ENCODE assay signal across 8 cellular contexts in genomic region chr19:37467608-37468090, GRCh38. TPM values are rescaled to one million over a fixed set of nuclear protein-coding genes. Genes with fewer than 3 reads are reported as not detected.
DNase-seq lines count a peak whose midpoint lies in the region; ATAC-seq and TF ChIP-seq lines count a peak whose summit lies in the region.

No MANE protein-coding gene starts in this region.

- H3K9me3 ChIP-seq in adrenal gland (replicated peaks in 1 of 3) (peaks cover 0 to 4% (median 0%) of the 10 kb centered on the region in 3 donors), left lung (peaks cover 0 to 36% of the 10 kb centered on the region in 2 donors), suprapubic skin (no peaks in the 10 kb centered on the region)

- peaks cover 0 to 6% of the 10 kb centered on the region in 2 donors for H3K36me3 ChIP-seq in adrenal gland (replicated peaks in 1 of 2)
- H3K36me3 ChIP-seq in left lung, result peaks cover 0 to 31% of the 10 kb centered on the region in 2 donors
- peaks cover 13% of the 10 kb centered on the region for H3K36me3 ChIP-seq in suprapubic skin

- peak overlapping the region; percentile 70 to 97 (median 85) for H3K27ac ChIP-seq in adrenal gland
- peak overlapping the region; percentile 88 to 91 for H3K27ac ChIP-seq in left lung
- peak overlapping the region; percentile 65 for H3K27ac ChIP-seq in suprapubic skin

- peaks cover 16% of the 10 kb centered on the region for H3K9me3 Mint-ChIP-seq in activated CD4-positive, alpha-beta T cell treated with anti-CD3 and anti-CD28 coated beads, Interleukin-2, amount 10 ng/mL, durations not matched to agents 24 days and 14 days

- H3K27ac Mint-ChIP-seq in activated CD4-positive, alpha-beta T cell treated with anti-CD3 and anti-CD28 coated beads, Interleukin-2, amount 10 ng/mL, durations not matched to agents 24 days and 14 days, result peak overlapping the region; percentile 93

- H3K4me1 Mint-ChIP-seq in activated CD4-positive, alpha-beta T cell treated with anti-CD3 and anti-CD28 coated beads, Interleukin-2, amount 10 ng/mL, durations not matched to agents 24 days and 14 days, result peaks cover 19% of the 10 kb centered on the region

- 40 to 50% (median 46%) methylated on average over 18 of the region's 18 CpGs for WGBS in adrenal gland, 4 donors
- 43% methylated on average over 15 of the region's 18 CpGs for WGBS in suprapubic skin

- no peak for DNase-seq in activated CD4-positive, alpha-beta T cell treated with anti-CD3 and anti-CD28 coated beads, Interleukin-2, amount 10 ng/mL, durations not matched to agents 24 days and 14 days
- no peak for DNase-seq in activated CD4-positive, alpha-beta T cell treated with anti-CD3 and anti-CD28 coated beads for 48 hours
- DNase-seq in adrenal gland, result peak in 1 of 7 donors; percentile 57
- no peak for DNase-seq in left lung
- DNase-seq in suprapubic skin (ENCODE audit: low spot score in 2 of 2), result no peak
- no peak for DNase-seq in activated CD4-positive, alpha-beta T cell treated with anti-CD3 and anti-CD28 coated beads, Interleukin-2, amount 50 U/mL, for 48 hours

- no peaks in the 10 kb centered on the region for H3K27me3 ChIP-seq in adrenal gland
- H3K27me3 ChIP-seq in left lung, result no peaks in the 10 kb centered on the region
- no peaks in the 10 kb centered on the region for H3K27me3 ChIP-seq in suprapubic skin

- intact Hi-C loops in activated CD4-positive, alpha-beta T cell treated with anti-CD3 and anti-CD28 coated beads, Interleukin-2, amount 10 ng/mL, durations not matched to agents 24 days and 14 days (cut with micrococcal nuclease), result loop anchor here (1.0 to 10.0 kb wide), 15 partner anchors 39 to 1353 kb away; partner anchors contain the start of genes OVOL3, POLR2I, TBCB and ZFP30
- intact Hi-C loops in adrenal gland (cut with DNase I), result no loop called here
- intact Hi-C loops in left lung (cut with DNase I), result no loop called here

- H3K27me3 Mint-ChIP-seq in activated CD4-positive, alpha-beta T cell treated with anti-CD3 and anti-CD28 coated beads, Interleukin-2, amount 10 ng/mL, durations not matched to agents 24 days and 14 days, result no peaks in the 10 kb centered on the region

- no peak for TF ChIP-seq EP300 in suprapubic skin (IDR thresholded peaks at IDR 0.05)

- peaks cover 16 to 28% of the 10 kb centered on the region in 2 donors for H3K4me1 ChIP-seq in adrenal gland (replicated peaks in 1 of 2)
- peaks cover 4 to 32% of the 10 kb centered on the region in 2 donors for H3K4me1 ChIP-seq in left lung
- H3K4me1 ChIP-seq in suprapubic skin, result peaks cover 24% of the 10 kb centered on the region

- H3K4me3 ChIP-seq in adrenal gland (peak overlapping the region in 2 of 4 donors; percentile 57 to 82), left lung (peak overlapping the region; percentile 85 to 88), suprapubic skin (peak overlapping the region; percentile 65)

- H3K36me3 Mint-ChIP-seq in activated CD4-positive, alpha-beta T cell treated with anti-CD3 and anti-CD28 coated beads, Interleukin-2, amount 10 ng/mL, durations not matched to agents 24 days and 14 days (ENCODE audit: low read depth), result peaks cover 41% of the 10 kb centered on the region

- TF ChIP-seq POLR2A in adrenal gland (IDR thresholded peaks at IDR 0.05), result peak in 1 of 2 donors; percentile 43
- TF ChIP-seq POLR2A in suprapubic skin (IDR thresholded peaks at IDR 0.05), result no peak

- ATAC-seq in left lung (no peak), HG02588 (IDR thresholded peaks at IDR 0.05; ENCODE audit: unreplicated experiment) (no peak)
- ATAC-seq in activated CD4-positive, CD25-positive, alpha-beta regulatory T cell treated with anti-CD3 and anti-CD28 coated beads, Interleukin-2, amount 50 U/mL, for 24 hours, result no peak

- TF ChIP-seq CTCF in adrenal gland (IDR thresholded peaks at IDR 0.05) (no peak), left lung (IDR thresholded peaks at IDR 0.05) (no peak), suprapubic skin (IDR thresholded peaks at IDR 0.05) (no peak)

- peak overlapping the region; percentile 90 for H3K4me3 Mint-ChIP-seq in activated CD4-positive, alpha-beta T cell treated with anti-CD3 and anti-CD28 coated beads, Interleukin-2, amount 10 ng/mL, durations not matched to agents 24 days and 14 days

RNA-seq across cellular contexts. Expression of gene ZNF569, which starts 0.4 kb away (rescaled TPM):
- 3.4 and 3.5 TPM in 2 replicates for total RNA-seq in activated CD4-positive, alpha-beta T cell treated with anti-CD3 and anti-CD28 coated beads, Interleukin-2, amount 10 ng/mL, durations not matched to agents 24 days and 14 days
- 10 to 100 TPM in 2 of 8 donors, 1 to 10 TPM in 6; 6.1 to 36.6 (median 8.5) TPM for total RNA-seq in adrenal gland
- 10 to 100 TPM in 1 of 3 donors, 1 to 10 TPM in 2; 2.3 to 13.0 (median 4.4) TPM for polyA plus RNA-seq in adrenal gland
- total RNA-seq in left lung, result 1 to 10 TPM; 3.5 to 4.6 TPM
- total RNA-seq in suprapubic skin, result 1 to 10 TPM; 2.7 to 7.8 (median 4.6) TPM

RNA-seq across cellular contexts. Expression of gene ZNF570, which starts 1.5 kb away (rescaled TPM):
- total RNA-seq in activated CD4-positive, alpha-beta T cell treated with anti-CD3 and anti-CD28 coated beads, Interleukin-2, amount 10 ng/mL, durations not matched to agents 24 days and 14 days, result 2.2 and 3.6 TPM in 2 replicates
- 10 to 100 TPM in 1 of 8 donors, 1 to 10 TPM in 7; 5.1 to 11.6 (median 6.8) TPM for total RNA-seq in adrenal gland
- polyA plus RNA-seq in adrenal gland, result 1 to 10 TPM; 1.4 to 6.6 (median 2.6) TPM
- 1 to 10 TPM; 4.1 to 4.8 TPM for total RNA-seq in left lung
- 1 to 10 TPM; 2.4 to 9.5 (median 3.9) TPM for total RNA-seq in suprapubic skin

RNA-seq across cellular contexts. Expression of gene ZNF793, which starts 39.1 kb away (rescaled TPM):
- 0.69 and 0.72 TPM in 2 replicates for total RNA-seq in activated CD4-positive, alpha-beta T cell treated with anti-CD3 and anti-CD28 coated beads, Interleukin-2, amount 10 ng/mL, durations not matched to agents 24 days and 14 days
- total RNA-seq in adrenal gland, result 10 to 100 TPM in 1 of 8 donors, 1 to 10 TPM in 7; 1.6 to 10.7 (median 5.8) TPM
- polyA plus RNA-seq in adrenal gland, result 1 to 10 TPM; 3.2 to 8.4 (median 6.1) TPM
- 1 to 10 TPM; 3.5 to 4.8 TPM for total RNA-seq in left lung
- 1 to 10 TPM; 1.8 to 9.2 (median 6.0) TPM for total RNA-seq in suprapubic skin
